Comparison of ENCODE assay signal across 17 cellular contexts in the genomic region with DNA sequence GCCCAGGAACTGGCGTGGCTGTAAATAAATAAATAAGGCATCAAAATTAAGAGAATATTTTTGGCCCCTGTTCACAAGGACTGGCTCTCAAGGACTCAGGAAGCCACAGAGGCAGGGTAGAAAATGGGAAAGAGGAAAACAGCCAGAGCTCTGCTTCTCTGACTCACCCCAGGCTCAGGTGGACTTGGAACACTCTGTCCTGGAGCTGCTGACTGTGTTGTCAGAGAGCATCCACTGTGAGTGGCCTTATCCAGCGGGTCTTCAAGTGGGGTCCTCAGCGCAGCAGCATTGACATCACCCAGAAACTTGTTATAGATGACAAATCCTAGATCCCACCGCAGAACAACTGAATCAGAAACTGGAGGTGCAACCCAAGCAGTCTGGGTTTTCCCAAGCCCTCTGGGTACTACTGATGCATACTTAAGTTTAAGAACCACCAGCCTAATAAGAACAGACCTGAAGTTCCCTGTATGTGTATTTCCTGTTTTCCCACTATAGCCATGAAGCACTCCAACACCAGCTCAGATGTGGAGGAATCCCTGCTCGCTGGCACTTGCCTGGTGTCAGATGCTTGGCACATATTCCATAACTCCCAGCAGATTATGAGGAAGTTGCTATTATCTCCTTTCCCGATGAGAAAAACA. TPM values are rescaled to one million over a fixed set of nuclear protein-coding genes. Genes with fewer than 3 reads are reported as not detected.
DNase-seq lines count a peak whose midpoint lies in the region; ATAC-seq and TF ChIP-seq lines count a peak whose summit lies in the region.
"Had no signal": no experiment of that assay in that cellular context is flagged by ENCODE, and none has a peak within 500 bp of the region (broad histone marks: within the 10 kb centered on the region; RNA-seq: fewer than 3 reads in every experiment).

No MANE protein-coding gene starts in this region.

- H3K27ac ChIP-seq in GM23338 (ENCODE audit: low read depth) (no peak overlapping the region), RWPE1 (peak overlapping the region; percentile 72)

- no peaks in the 10 kb centered on the region for H3F3A ChIP-seq in GM23338 (replicated peaks; ENCODE audit: low read depth)

- 0 out of 2 replicates have a peak overlapping the region, but pooled peaks have one; percentile 38 for H2AFZ ChIP-seq in GM23338

- TF ChIP-seq CTCF in GM23338 (conservative IDR thresholded peaks at IDR 0.05; ENCODE audit: low read depth in 2 of 2) (no peak), RWPE1 (conservative IDR thresholded peaks at IDR 0.05; ENCODE audit: low read depth) (no peak), epithelial cell of esophagus (IDR thresholded peaks at IDR 0.05; ENCODE audit: insufficient read depth, low read depth, low read length, missing control alignments) (no peak), mucosa of descending colon (IDR thresholded peaks at IDR 0.05) (no peak)

- peaks cover 1% of the 10 kb centered on the region for H3K27me3 Mint-ChIP-seq in GM23338 (ENCODE audit: insufficient read depth, low read depth, poor library complexity)
- peaks cover 22% of the 10 kb centered on the region for H3K27me3 Mint-ChIP-seq in activated naive CD4-positive, alpha-beta T cell treated with anti-CD3 and anti-CD28 coated beads for 36 hours (ENCODE audit: low read depth)

- no peaks in the 10 kb centered on the region for H3K9me3 ChIP-seq in mucosa of descending colon
- H3K9me3 ChIP-seq: heart right ventricle had no signal

- CTCF ChIA-PET in RWPE1 (lab: Yijun Ruan, JAX) = interaction anchor here (0.7 kb wide), 1 partner anchor 305 kb away, joined by 3 read pairs; no protein-coding TSS in a partner anchor
- CTCF ChIA-PET in activated naive CD4-positive, alpha-beta T cell treated with anti-CD3 and anti-CD28 coated beads for 36 hours (lab: Charles Lee) = no interaction called here

- H3K36me3 Mint-ChIP-seq in GM23338 (ENCODE audit: low read depth) = no peaks in the 10 kb centered on the region
- H3K36me3 Mint-ChIP-seq in activated naive CD4-positive, alpha-beta T cell treated with anti-CD3 and anti-CD28 coated beads for 36 hours (ENCODE audit: low read depth) = no peaks in the 10 kb centered on the region
- H3K36me3 Mint-ChIP-seq: CD8-positive, alpha-beta memory T cell had no signal

- H3K27me3 ChIP-seq in GM23338 (ENCODE audit: insufficient read depth) = no peaks in the 10 kb centered on the region
- H3K27me3 ChIP-seq: heart right ventricle had no signal

- H3K4me1 ChIP-seq in GM23338 (ENCODE audit: insufficient read depth) = no peaks in the 10 kb centered on the region
- peaks cover 3% of the 10 kb centered on the region for H3K4me1 ChIP-seq in mucosa of descending colon (ENCODE audit: low read depth)

- POLR2A ChIA-PET in RWPE1 (lab: Yijun Ruan, JAX; ENCODE audit: low non-redundant PET) = no interaction called here

- H4K20me1 ChIP-seq in GM23338 (replicated peaks; ENCODE audit: insufficient read depth) = no peaks in the 10 kb centered on the region

- H3K9me3 Mint-ChIP-seq in GM23338 = no peaks in the 10 kb centered on the region; the same call in 2 of the 3 replicates
- H3K9me3 Mint-ChIP-seq in activated naive CD4-positive, alpha-beta T cell treated with anti-CD3 and anti-CD28 coated beads for 36 hours = no peaks in the 10 kb centered on the region
- H3K9me3 Mint-ChIP-seq: activated T-helper 2 cell treated with anti-CD3 and anti-CD28 coated beads, Interferon-gamma antibody, Interleukin-2, Interleukin-4, amounts not matched to agents 10 μg/mL and 5 μg/mL and 100 μg/mL, durations not matched to agents 14 hours and 24 hours and 36 hours; CD8-positive, alpha-beta memory T cell; stimulated activated naive CD8-positive, alpha-beta T cell treated with anti-CD3 and anti-CD28 coated beads, Interleukin-15, amount 100 ng/mL, for 72 hours had no signal

- DNase-seq in GM23338 (ENCODE audit: low spot score) = no peak
- peak; percentile 81 for DNase-seq in RWPE1 (ENCODE audit: low spot score)
- peak; percentile 94 for DNase-seq in epithelial cell of esophagus (ENCODE audit: low read depth)
- no peak for DNase-seq in mucosa of descending colon
- DNase-seq in NCI-H2081 treated with DMSO at 0.1 percent for 48 hours (lab: John Stamatoyannopoulos, UW) = no peak
- no peak for DNase-seq in Kasumi-1 (lab: John Stamatoyannopoulos, UW)
- no peak for DNase-seq in activated naive CD4-positive, alpha-beta T cell treated with anti-CD3 and anti-CD28 coated beads for 36 hours
- DNase-seq: activated CD4-positive, alpha-beta T cell treated with anti-CD3 and anti-CD28 coated beads for 1 hour; CD8-positive, alpha-beta memory T cell; DMS79 treated with DMSO at 0.1 percent for 48 hours; heart right ventricle; kidney; NCI-H187; NCI-H446 treated with DMSO at 0.1 percent for 48 hours; stimulated activated naive CD8-positive, alpha-beta T cell treated with anti-CD3 and anti-CD28 coated beads, Interleukin-15, amount 100 ng/mL, for 72 hours had no signal

- no peaks in the 10 kb centered on the region for H3K79me2 ChIP-seq in GM23338 (replicated peaks; ENCODE audit: insufficient read depth)

- H3K4me1 Mint-ChIP-seq in GM23338 = no peaks in the 10 kb centered on the region
- H3K4me1 Mint-ChIP-seq in activated naive CD4-positive, alpha-beta T cell treated with anti-CD3 and anti-CD28 coated beads for 36 hours (ENCODE audit: low read depth) = no peaks in the 10 kb centered on the region

- no peak overlapping the region for H3K4me2 ChIP-seq in GM23338

- no peak overlapping the region for H3K27ac Mint-ChIP-seq in GM23338
- H3K27ac Mint-ChIP-seq in activated naive CD4-positive, alpha-beta T cell treated with anti-CD3 and anti-CD28 coated beads for 36 hours = no peak overlapping the region
- H3K27ac Mint-ChIP-seq: activated T-helper 2 cell treated with anti-CD3 and anti-CD28 coated beads, Interferon-gamma antibody, Interleukin-2, Interleukin-4, amounts not matched to agents 10 μg/mL and 5 μg/mL and 100 μg/mL, durations not matched to agents 14 hours and 24 hours and 36 hours; CD8-positive, alpha-beta memory T cell; stimulated activated naive CD8-positive, alpha-beta T cell treated with anti-CD3 and anti-CD28 coated beads, Interleukin-15, amount 100 ng/mL, for 72 hours had no signal

- intact Hi-C loops in mucosa of descending colon (cut with DNase I, micrococcal nuclease) = no loop called here
- intact Hi-C loops in activated naive CD4-positive, alpha-beta T cell treated with anti-CD3 and anti-CD28 coated beads for 36 hours (cut with micrococcal nuclease) = no loop called here

- no peaks in the 10 kb centered on the region for H3K9me2 ChIP-seq in GM23338 (ENCODE audit: insufficient read depth)

- no peak overlapping the region for H3K4me3 Mint-ChIP-seq in GM23338
- H3K4me3 Mint-ChIP-seq in activated naive CD4-positive, alpha-beta T cell treated with anti-CD3 and anti-CD28 coated beads for 36 hours = no peak overlapping the region
- H3K4me3 Mint-ChIP-seq: CD8-positive, alpha-beta memory T cell; stimulated activated naive CD8-positive, alpha-beta T cell treated with anti-CD3 and anti-CD28 coated beads, Interleukin-15, amount 100 ng/mL, for 72 hours had no signal

- ATAC-seq in GM23338 (no peak), mucosa of descending colon (peak; percentile 31), GM21576 (IDR thresholded peaks at IDR 0.05; ENCODE audit: unreplicated experiment) (no peak)
- ATAC-seq: stimulated activated naive CD8-positive, alpha-beta T cell treated with anti-CD3 and anti-CD28 coated beads, Interleukin-15, amount 100 ng/mL, for 72 hours had no signal

- no peak overlapping the region for H3K4me3 ChIP-seq in GM23338
- no peak overlapping the region for H3K4me3 ChIP-seq in epithelial cell of esophagus (ENCODE audit: low read length)
- no peak overlapping the region for H3K4me3 ChIP-seq in mucosa of descending colon
- H3K4me3 ChIP-seq: heart right ventricle had no signal

- H3K36me3 ChIP-seq in GM23338 (ENCODE audit: insufficient read depth) (no peaks in the 10 kb centered on the region), mucosa of descending colon (ENCODE audit: low read depth) (no peaks in the 10 kb centered on the region)
- H3K36me3 ChIP-seq: heart right ventricle had no signal

TF ChIP-seq in GM23338, 12 proteins besides CTCF, POLR2A, EP300 and RAD21 (continues in another document):
- TF ChIP-seq EZH2phosphoT487 (IDR thresholded peaks at IDR 0.05; ENCODE audit: unreplicated experiment) = no peak
- TF ChIP-seq JUNB (IDR thresholded peaks at IDR 0.05; ENCODE audit: unreplicated experiment) = no peak
- no peak for TF ChIP-seq EZH2 (IDR thresholded peaks at IDR 0.05; ENCODE audit: low read depth, unreplicated experiment)
- TF ChIP-seq NANOG (IDR thresholded peaks at IDR 0.05; ENCODE audit: borderline replicate concordance) = no peak
- TF ChIP-seq, protein P1, sequence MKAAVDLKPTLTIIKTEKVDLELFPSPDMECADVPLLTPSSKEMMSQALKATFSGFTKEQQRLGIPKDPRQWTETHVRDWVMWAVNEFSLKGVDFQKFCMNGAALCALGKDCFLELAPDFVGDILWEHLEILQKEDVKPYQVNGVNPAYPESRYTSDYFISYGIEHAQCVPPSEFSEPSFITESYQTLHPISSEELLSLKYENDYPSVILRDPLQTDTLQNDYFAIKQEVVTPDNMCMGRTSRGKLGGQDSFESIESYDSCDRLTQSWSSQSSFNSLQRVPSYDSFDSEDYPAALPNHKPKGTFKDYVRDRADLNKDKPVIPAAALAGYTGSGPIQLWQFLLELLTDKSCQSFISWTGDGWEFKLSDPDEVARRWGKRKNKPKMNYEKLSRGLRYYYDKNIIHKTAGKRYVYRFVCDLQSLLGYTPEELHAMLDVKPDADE (IDR thresholded peaks at IDR 0.05) = no peak
- no peak for TF ChIP-seq ZNF331 (CRISPR knock-in tag; IDR thresholded peaks at IDR 0.05; ENCODE audit: low read depth)
- TF ChIP-seq CREB1 (CRISPR knock-in tag; IDR thresholded peaks at IDR 0.05; ENCODE audit: low read depth) = no peak

RNA-seq across cellular contexts. Expression of a gene that starts 20.5 kb away (rescaled TPM):
- not detected in 2 replicates for total RNA-seq in GM23338 (2014; rRNA removed; shearing (Covaris generic))
- polyA plus RNA-seq in GM23338 (2016; fragmentation: Nextera tagmentation; extraction: Ambion mirVana) = not detected in 2 replicates
- under 1 TPM; 0.51 to 0.89 (median 0.69) TPM for total RNA-seq in mucosa of descending colon
- not detected for total RNA-seq in activated naive CD4-positive, alpha-beta T cell treated with anti-CD3 and anti-CD28 coated beads for 36 hours
- total RNA-seq: activated T-helper 2 cell treated with anti-CD3 and anti-CD28 coated beads, Interferon-gamma antibody, Interleukin-2, Interleukin-4, amounts not matched to agents 10 μg/mL and 5 μg/mL and 100 μg/mL, durations not matched to agents 14 hours and 24 hours and 36 hours; CD8-positive, alpha-beta memory T cell had no signal
- polyA plus RNA-seq: CD8-positive, alpha-beta memory T cell had no signal

Comparison
In these comparisons a context has a peak if more than half of its experiments do, and no peak if none do; other contexts are left out.
1. DNase-seq: peak in RWPE1 (single experiment) and epithelial cell of esophagus (single experiment); none in GM23338 (single experiment), mucosa of descending colon (0 of 3), NCI-H2081 treated with DMSO at 0.1 percent for 48 hours (single experiment), Kasumi-1 (0 of 2) and activated naive CD4-positive, alpha-beta T cell treated with anti-CD3 and anti-CD28 coated beads for 36 hours (single experiment).